2 cellular contexts compared by ENCODE assay signal in the genomic region with DNA sequence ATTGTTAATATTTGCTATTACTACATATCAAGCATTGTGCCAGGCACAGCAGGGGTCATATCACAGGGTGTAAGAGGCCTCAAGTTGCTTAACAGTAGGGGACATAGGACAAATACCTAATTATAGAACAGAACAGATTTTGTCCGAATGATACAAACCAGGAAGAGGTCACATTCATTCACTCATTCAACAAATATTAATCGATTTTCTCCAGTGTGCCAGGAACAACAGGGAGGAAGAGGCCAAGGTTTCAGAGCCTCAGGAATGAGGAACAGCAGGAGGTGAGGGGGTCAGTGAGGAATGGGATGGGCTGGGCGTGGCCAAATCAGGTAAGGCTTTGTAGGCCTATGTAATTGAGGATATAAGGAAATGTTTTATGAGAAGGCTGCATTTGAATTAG.
A peak's percentile ranks its signal among the peaks of the same experiment; 100 is the strongest.
TF ChIP-seq lines count a peak whose summit lies in the region.

No MANE protein-coding gene starts in this region.

TF ChIP-seq in H1, 55 proteins besides CTCF, POLR2A, EP300 and RAD21:
- TF ChIP-seq, protein P1, sequence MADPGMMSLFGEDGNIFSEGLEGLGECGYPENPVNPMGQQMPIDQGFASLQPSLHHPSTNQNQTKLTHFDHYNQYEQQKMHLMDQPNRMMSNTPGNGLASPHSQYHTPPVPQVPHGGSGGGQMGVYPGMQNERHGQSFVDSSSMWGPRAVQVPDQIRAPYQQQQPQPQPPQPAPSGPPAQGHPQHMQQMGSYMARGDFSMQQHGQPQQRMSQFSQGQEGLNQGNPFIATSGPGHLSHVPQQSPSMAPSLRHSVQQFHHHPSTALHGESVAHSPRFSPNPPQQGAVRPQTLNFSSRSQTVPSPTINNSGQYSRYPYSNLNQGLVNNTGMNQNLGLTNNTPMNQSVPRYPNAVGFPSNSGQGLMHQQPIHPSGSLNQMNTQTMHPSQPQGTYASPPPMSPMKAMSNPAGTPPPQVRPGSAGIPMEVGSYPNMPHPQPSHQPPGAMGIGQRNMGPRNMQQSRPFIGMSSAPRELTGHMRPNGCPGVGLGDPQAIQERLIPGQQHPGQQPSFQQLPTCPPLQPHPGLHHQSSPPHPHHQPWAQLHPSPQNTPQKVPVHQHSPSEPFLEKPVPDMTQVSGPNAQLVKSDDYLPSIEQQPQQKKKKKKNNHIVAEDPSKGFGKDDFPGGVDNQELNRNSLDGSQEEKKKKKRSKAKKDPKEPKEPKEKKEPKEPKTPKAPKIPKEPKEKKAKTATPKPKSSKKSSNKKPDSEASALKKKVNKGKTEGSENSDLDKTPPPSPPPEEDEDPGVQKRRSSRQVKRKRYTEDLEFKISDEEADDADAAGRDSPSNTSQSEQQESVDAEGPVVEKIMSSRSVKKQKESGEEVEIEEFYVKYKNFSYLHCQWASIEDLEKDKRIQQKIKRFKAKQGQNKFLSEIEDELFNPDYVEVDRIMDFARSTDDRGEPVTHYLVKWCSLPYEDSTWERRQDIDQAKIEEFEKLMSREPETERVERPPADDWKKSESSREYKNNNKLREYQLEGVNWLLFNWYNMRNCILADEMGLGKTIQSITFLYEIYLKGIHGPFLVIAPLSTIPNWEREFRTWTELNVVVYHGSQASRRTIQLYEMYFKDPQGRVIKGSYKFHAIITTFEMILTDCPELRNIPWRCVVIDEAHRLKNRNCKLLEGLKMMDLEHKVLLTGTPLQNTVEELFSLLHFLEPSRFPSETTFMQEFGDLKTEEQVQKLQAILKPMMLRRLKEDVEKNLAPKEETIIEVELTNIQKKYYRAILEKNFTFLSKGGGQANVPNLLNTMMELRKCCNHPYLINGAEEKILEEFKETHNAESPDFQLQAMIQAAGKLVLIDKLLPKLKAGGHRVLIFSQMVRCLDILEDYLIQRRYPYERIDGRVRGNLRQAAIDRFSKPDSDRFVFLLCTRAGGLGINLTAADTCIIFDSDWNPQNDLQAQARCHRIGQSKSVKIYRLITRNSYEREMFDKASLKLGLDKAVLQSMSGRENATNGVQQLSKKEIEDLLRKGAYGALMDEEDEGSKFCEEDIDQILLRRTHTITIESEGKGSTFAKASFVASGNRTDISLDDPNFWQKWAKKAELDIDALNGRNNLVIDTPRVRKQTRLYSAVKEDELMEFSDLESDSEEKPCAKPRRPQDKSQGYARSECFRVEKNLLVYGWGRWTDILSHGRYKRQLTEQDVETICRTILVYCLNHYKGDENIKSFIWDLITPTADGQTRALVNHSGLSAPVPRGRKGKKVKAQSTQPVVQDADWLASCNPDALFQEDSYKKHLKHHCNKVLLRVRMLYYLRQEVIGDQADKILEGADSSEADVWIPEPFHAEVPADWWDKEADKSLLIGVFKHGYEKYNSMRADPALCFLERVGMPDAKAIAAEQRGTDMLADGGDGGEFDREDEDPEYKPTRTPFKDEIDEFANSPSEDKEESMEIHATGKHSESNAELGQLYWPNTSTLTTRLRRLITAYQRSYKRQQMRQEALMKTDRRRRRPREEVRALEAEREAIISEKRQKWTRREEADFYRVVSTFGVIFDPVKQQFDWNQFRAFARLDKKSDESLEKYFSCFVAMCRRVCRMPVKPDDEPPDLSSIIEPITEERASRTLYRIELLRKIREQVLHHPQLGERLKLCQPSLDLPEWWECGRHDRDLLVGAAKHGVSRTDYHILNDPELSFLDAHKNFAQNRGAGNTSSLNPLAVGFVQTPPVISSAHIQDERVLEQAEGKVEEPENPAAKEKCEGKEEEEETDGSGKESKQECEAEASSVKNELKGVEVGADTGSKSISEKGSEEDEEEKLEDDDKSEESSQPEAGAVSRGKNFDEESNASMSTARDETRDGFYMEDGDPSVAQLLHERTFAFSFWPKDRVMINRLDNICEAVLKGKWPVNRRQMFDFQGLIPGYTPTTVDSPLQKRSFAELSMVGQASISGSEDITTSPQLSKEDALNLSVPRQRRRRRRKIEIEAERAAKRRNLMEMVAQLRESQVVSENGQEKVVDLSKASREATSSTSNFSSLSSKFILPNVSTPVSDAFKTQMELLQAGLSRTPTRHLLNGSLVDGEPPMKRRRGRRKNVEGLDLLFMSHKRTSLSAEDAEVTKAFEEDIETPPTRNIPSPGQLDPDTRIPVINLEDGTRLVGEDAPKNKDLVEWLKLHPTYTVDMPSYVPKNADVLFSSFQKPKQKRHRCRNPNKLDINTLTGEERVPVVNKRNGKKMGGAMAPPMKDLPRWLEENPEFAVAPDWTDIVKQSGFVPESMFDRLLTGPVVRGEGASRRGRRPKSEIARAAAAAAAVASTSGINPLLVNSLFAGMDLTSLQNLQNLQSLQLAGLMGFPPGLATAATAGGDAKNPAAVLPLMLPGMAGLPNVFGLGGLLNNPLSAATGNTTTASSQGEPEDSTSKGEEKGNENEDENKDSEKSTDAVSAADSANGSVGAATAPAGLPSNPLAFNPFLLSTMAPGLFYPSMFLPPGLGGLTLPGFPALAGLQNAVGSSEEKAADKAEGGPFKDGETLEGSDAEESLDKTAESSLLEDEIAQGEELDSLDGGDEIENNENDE (IDR thresholded peaks at IDR 0.05; ENCODE audit: insufficient replicate concordance, low read length) = no peak

TF ChIP-seq in liver, 16 proteins besides CTCF, POLR2A, EP300 and RAD21:
- peak; percentile 91 for TF ChIP-seq NR2F2 (IDR thresholded peaks at IDR 0.05)
- peak in 1 of 2 donors; percentile 54 for TF ChIP-seq GABPA (IDR thresholded peaks at IDR 0.05 in 1 of 2, conservative IDR thresholded peaks at IDR 0.05 in 1 of 2)
- TF ChIP-seq, protein P2, sequence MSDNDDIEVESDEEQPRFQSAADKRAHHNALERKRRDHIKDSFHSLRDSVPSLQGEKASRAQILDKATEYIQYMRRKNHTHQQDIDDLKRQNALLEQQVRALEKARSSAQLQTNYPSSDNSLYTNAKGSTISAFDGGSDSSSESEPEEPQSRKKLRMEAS (IDR thresholded peaks at IDR 0.05) = peak; percentile 85
- TF ChIP-seq EGR1 (IDR thresholded peaks at IDR 0.05; ENCODE audit: low read depth in 2 of 2) = peak in 1 of 2 donors; percentile 48
- TF ChIP-seq YY1 (IDR thresholded peaks at IDR 0.05) = peak; percentile 54
- TF ChIP-seq, protein P3, sequence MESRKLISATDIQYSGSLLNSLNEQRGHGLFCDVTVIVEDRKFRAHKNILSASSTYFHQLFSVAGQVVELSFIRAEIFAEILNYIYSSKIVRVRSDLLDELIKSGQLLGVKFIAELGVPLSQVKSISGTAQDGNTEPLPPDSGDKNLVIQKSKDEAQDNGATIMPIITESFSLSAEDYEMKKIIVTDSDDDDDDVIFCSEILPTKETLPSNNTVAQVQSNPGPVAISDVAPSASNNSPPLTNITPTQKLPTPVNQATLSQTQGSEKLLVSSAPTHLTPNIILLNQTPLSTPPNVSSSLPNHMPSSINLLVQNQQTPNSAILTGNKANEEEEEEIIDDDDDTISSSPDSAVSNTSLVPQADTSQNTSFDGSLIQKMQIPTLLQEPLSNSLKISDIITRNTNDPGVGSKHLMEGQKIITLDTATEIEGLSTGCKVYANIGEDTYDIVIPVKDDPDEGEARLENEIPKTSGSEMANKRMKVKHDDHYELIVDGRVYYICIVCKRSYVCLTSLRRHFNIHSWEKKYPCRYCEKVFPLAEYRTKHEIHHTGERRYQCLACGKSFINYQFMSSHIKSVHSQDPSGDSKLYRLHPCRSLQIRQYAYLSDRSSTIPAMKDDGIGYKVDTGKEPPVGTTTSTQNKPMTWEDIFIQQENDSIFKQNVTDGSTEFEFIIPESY (IDR thresholded peaks at IDR 0.05) = peak; percentile 66
- peak; percentile 74 to 77 for TF ChIP-seq JUND (IDR thresholded peaks at IDR 0.05)
- TF ChIP-seq HNF4A (conservative IDR thresholded peaks at IDR 0.05) = peak; percentile 91 to 92
- TF ChIP-seq, protein P4, sequence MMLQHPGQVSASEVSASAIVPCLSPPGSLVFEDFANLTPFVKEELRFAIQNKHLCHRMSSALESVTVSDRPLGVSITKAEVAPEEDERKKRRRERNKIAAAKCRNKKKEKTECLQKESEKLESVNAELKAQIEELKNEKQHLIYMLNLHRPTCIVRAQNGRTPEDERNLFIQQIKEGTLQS (IDR thresholded peaks at IDR 0.05) = no peak
- TF ChIP-seq HNF4G (IDR thresholded peaks at IDR 0.05) = peak; percentile 56
- peak; percentile 88 for TF ChIP-seq SP1 (IDR thresholded peaks at IDR 0.05)
- peak; percentile 69 for TF ChIP-seq FOXA2 (IDR thresholded peaks at IDR 0.05)
- TF ChIP-seq FOXA1 (IDR thresholded peaks at IDR 0.05) = no peak
- no peak for TF ChIP-seq TAF1 (conservative IDR thresholded peaks at IDR 0.05)
- TF ChIP-seq, protein P5, sequence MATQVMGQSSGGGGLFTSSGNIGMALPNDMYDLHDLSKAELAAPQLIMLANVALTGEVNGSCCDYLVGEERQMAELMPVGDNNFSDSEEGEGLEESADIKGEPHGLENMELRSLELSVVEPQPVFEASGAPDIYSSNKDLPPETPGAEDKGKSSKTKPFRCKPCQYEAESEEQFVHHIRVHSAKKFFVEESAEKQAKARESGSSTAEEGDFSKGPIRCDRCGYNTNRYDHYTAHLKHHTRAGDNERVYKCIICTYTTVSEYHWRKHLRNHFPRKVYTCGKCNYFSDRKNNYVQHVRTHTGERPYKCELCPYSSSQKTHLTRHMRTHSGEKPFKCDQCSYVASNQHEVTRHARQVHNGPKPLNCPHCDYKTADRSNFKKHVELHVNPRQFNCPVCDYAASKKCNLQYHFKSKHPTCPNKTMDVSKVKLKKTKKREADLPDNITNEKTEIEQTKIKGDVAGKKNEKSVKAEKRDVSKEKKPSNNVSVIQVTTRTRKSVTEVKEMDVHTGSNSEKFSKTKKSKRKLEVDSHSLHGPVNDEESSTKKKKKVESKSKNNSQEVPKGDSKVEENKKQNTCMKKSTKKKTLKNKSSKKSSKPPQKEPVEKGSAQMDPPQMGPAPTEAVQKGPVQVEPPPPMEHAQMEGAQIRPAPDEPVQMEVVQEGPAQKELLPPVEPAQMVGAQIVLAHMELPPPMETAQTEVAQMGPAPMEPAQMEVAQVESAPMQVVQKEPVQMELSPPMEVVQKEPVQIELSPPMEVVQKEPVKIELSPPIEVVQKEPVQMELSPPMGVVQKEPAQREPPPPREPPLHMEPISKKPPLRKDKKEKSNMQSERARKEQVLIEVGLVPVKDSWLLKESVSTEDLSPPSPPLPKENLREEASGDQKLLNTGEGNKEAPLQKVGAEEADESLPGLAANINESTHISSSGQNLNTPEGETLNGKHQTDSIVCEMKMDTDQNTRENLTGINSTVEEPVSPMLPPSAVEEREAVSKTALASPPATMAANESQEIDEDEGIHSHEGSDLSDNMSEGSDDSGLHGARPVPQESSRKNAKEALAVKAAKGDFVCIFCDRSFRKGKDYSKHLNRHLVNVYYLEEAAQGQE (IDR thresholded peaks at IDR 0.05) = peak; percentile 64
- TF ChIP-seq RXRA (IDR thresholded peaks at IDR 0.05) = peak; percentile 89 to 92
